8 cellular contexts compared by ENCODE assay signal in the genomic region with DNA sequence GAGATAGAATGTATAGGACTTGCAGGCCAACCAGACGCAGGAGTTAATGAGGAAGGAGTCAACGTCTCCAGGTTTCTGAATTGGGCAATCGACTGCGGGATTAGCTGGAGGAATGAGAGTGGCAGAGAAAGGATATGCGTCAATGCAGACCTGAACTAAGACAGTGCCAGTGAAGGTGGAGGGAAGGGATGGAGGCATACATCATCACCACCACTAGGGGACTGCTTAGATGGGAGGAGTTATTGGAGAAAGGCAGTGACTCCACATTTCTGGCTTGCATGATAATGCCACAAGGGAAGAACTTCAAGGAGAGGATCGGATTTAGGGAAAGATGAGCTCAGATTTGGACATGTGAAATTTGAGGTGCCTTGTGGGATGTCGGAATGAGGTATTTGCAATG. TPM values are rescaled to one million over a fixed set of nuclear protein-coding genes. Genes with fewer than 3 reads are reported as not detected.
A peak's percentile ranks its signal among the peaks of the same experiment; 100 is the strongest.
DNase-seq lines count a peak whose midpoint lies in the region; ATAC-seq and TF ChIP-seq lines count a peak whose summit lies in the region.

No MANE protein-coding gene starts in this region.

- peak; percentile 69 for ATAC-seq in HG03342 (IDR thresholded peaks at IDR 0.05; ENCODE audit: unreplicated experiment)

- no peak for TF ChIP-seq POLR2A in testis (IDR thresholded peaks at IDR 0.05)

- no peak overlapping the region for H3K27ac ChIP-seq in right atrium auricular region
- no peak overlapping the region for H3K27ac ChIP-seq in testis

- H3K9me3 ChIP-seq in right atrium auricular region (no peaks in the 10 kb centered on the region), testis (no peaks in the 10 kb centered on the region)

- H3K27me3 ChIP-seq in right atrium auricular region (no peaks in the 10 kb centered on the region), testis (no peaks in the 10 kb centered on the region)

- H3K4me3 ChIP-seq in right atrium auricular region: no peak overlapping the region
- no peak overlapping the region for H3K4me3 ChIP-seq in testis

- WGBS in testis, 2 donors: 80 to 90% methylated on average over 7 of the region's 7 CpGs

- DNase-seq in cardiac septum (ENCODE audit: low spot score): peak; percentile 38
- no peak for DNase-seq in right atrium auricular region (ENCODE audit: low spot score)
- peak; percentile 46 for DNase-seq in RPMI7951 (ENCODE audit: low read depth)
- DNase-seq in fibroblast of the conjunctiva (ENCODE audit: low read depth): peak; percentile 16
- DNase-seq in testis: no peak
- no peak for DNase-seq in NCI-H1105 (lab: John Stamatoyannopoulos, UW)
- DNase-seq in effector CD4-positive, alpha-beta T cell: no peak

- TF ChIP-seq CTCF in right atrium auricular region (IDR thresholded peaks at IDR 0.05) (peak in 1 of 2 donors; percentile 33), testis (IDR thresholded peaks at IDR 0.05) (peak in 2 of 3 experiments; percentile 18 to 27)

- intact Hi-C loops in cardiac septum (cut with DNase I) (no loop called here), testis (cut with DNase I; ENCODE audit: low total_unique reads) (no loop called here)

- no peaks in the 10 kb centered on the region for H3K4me1 ChIP-seq in right atrium auricular region
- H3K4me1 ChIP-seq in testis: no peaks in the 10 kb centered on the region

- H3K36me3 ChIP-seq in right atrium auricular region (no peaks in the 10 kb centered on the region), testis (ENCODE audit: low read depth, missing control alignments) (no peaks in the 10 kb centered on the region)

RNA-seq across cellular contexts. Expression of gene VASH2, which starts 17.4 kb away (rescaled TPM):
- 0.38 TPM for total RNA-seq in cardiac septum
- under 1 TPM; 0.47 to 0.82 TPM for total RNA-seq in right atrium auricular region
- 0.48 and 0.88 TPM in 2 replicates for total RNA-seq in RPMI7951 (2014; rRNA removed; shearing (Covaris generic))
- 10 to 100 TPM in 1 of 2 donors, 1 to 10 TPM in 1; 9.5 to 30.9 TPM for total RNA-seq in testis
- 18.0 TPM for polyA plus RNA-seq in testis (ENCODE audit: insufficient read depth, low read depth, low replicate concordance)

RNA-seq across cellular contexts. Expression of gene ANGEL2, which starts 47.9 kb away (rescaled TPM):
- total RNA-seq in cardiac septum (17.8 TPM), right atrium auricular region (10 to 100 TPM; 16.9 to 21.6 TPM), testis (10 to 100 TPM; 49.1 to 63.1 TPM)
- total RNA-seq in RPMI7951 (2014; rRNA removed; shearing (Covaris generic)): 26.2 and 30.0 TPM in 2 replicates
- polyA plus RNA-seq in testis (ENCODE audit: insufficient read depth, low read depth, low replicate concordance): 20.3 TPM

Comparison
In these comparisons a context has a peak if more than half of its experiments do, and no peak if none do; other contexts are left out.
1. DNase-seq: peak in cardiac septum (single experiment), RPMI7951 (single experiment) and fibroblast of the conjunctiva (single experiment); none in right atrium auricular region (single experiment), testis (single experiment), NCI-H1105 (single experiment) and effector CD4-positive, alpha-beta T cell (single experiment).